Comparison of ENCODE assay signal across 15 cellular contexts in genomic region chr3:117520582-117520981, GRCh38.
A peak's percentile ranks its signal among the peaks of the same experiment; 100 is the strongest.
DNase-seq lines count a peak whose midpoint lies in the region; ATAC-seq, FAIRE-seq and TF ChIP-seq lines count a peak whose summit lies in the region.
"Had no signal": no experiment of that assay in that cellular context is flagged by ENCODE, and none has a peak within 500 bp of the region (broad histone marks: within the 10 kb centered on the region; RNA-seq: fewer than 3 reads in every experiment).

No MANE protein-coding gene starts in this region.

- no peaks in the 10 kb centered on the region for H3K36me3 Mint-ChIP-seq in H9 (ENCODE audit: insufficient read depth in 1 of 3, low read depth in 3 of 3)
- H3K36me3 Mint-ChIP-seq in WTC11 = no peaks in the 10 kb centered on the region
- H3K36me3 Mint-ChIP-seq: CD14-positive monocyte; CD4-positive, alpha-beta memory T cell had no signal

- H3K27ac Mint-ChIP-seq in H9 (peak overlapping the region in 2 of 3 experiments; percentile 18 to 62; a peak in 1 of 7 replicates), WTC11 (no peak overlapping the region)
- H3K27ac Mint-ChIP-seq: CD4-positive, alpha-beta memory T cell had no signal

- CTCF ChIA-PET in WTC11 (lab: Charles Lee) = no interaction called here

- H3K27ac ChIP-seq in H9 (ENCODE audit: insufficient read length, low read depth, low read length) (no peak overlapping the region), mesendoderm (ENCODE audit: low read depth, low read length) (no peak overlapping the region)
- H3K27ac ChIP-seq: BLaER1, GM23248 had no signal

- no peak overlapping the region for H2BK12ac ChIP-seq in H9 (ENCODE audit: insufficient read length, low read depth, low read length)

- H4K20me1 ChIP-seq in H9 (ENCODE audit: control insufficient read depth, insufficient read depth, insufficient read length) = no peaks in the 10 kb centered on the region
- H4K20me1 ChIP-seq: BLaER1 had no signal

- H3K27me3 ChIP-seq in H9 (ENCODE audit: insufficient read depth, low read length) = no peaks in the 10 kb centered on the region
- H3K27me3 ChIP-seq in mesendoderm (ENCODE audit: insufficient read depth, low read length, poor library complexity) = no peaks in the 10 kb centered on the region
- H3K27me3 ChIP-seq: BLaER1 had no signal

- H2AFZ ChIP-seq in H9 (ENCODE audit: low read length) = no peak overlapping the region
- H2AFZ ChIP-seq: GM23248 had no signal

- no peak overlapping the region for H2BK20ac ChIP-seq in H9 (ENCODE audit: low read depth, low read length, poor library complexity, severe bottlenecking)

- no peaks in the 10 kb centered on the region for H3K9me3 Mint-ChIP-seq in H9
- no peaks in the 10 kb centered on the region for H3K9me3 Mint-ChIP-seq in WTC11
- H3K9me3 Mint-ChIP-seq: CD14-positive monocyte had no signal

- H4K5ac ChIP-seq in H9 (ENCODE audit: insufficient read length, low read depth, low read length) (no peak overlapping the region), mesendoderm (ENCODE audit: low read length) (no peak overlapping the region)

- no peak overlapping the region for H3T11ph ChIP-seq in H9 (ENCODE audit: low read length)

- no peak overlapping the region for H2BK15ac ChIP-seq in H9 (ENCODE audit: low read depth, low read length)
- H2BK15ac ChIP-seq in mesendoderm (replicated peaks; ENCODE audit: low read depth) = no peak overlapping the region

- H3K4me2 ChIP-seq in H9 (ENCODE audit: insufficient read depth, insufficient read length, low read length) (no peak overlapping the region), mesendoderm (ENCODE audit: low read length) (no peak overlapping the region)
- H3K4me2 ChIP-seq: BLaER1 had no signal

- H3K9ac ChIP-seq in H9 (ENCODE audit: extremely low read depth, insufficient read length, low read length) = no peak overlapping the region
- H3K9ac ChIP-seq in mesendoderm (ENCODE audit: low read length) = no peak overlapping the region
- H3K9ac ChIP-seq: BLaER1, GM23248 had no signal

- H3K23me2 ChIP-seq in H9 (ENCODE audit: insufficient read length, low read depth, low read length, poor library complexity, severe bottlenecking) = no peaks in the 10 kb centered on the region

- H4K8ac ChIP-seq in H9 (replicated peaks; ENCODE audit: insufficient read length, low read depth, low read length) (no peak overlapping the region), mesendoderm (ENCODE audit: low read depth, low read length) (no peak overlapping the region)

- no peak overlapping the region for H3K4ac ChIP-seq in H9 (ENCODE audit: low read depth, low read length)
- no peak overlapping the region for H3K4ac ChIP-seq in mesendoderm (ENCODE audit: low read depth, low read length)

- no peaks in the 10 kb centered on the region for H3K79me1 ChIP-seq in H9 (ENCODE audit: insufficient read depth, low read depth, low read length, poor library complexity, severe bottlenecking)
- H3K79me1 ChIP-seq in mesendoderm (ENCODE audit: low read length) = no peaks in the 10 kb centered on the region

- no peak overlapping the region for H3K4me3 ChIP-seq in mesendoderm (ENCODE audit: low read length)
- H3K4me3 ChIP-seq: BLaER1, GM23248 had no signal

- no peak overlapping the region for H2BK5ac ChIP-seq in H9 (ENCODE audit: insufficient read length, low read length)
- H2BK5ac ChIP-seq in mesendoderm (ENCODE audit: low read length) = no peak overlapping the region

- DNase-seq in H9 = no peak
- DNase-seq in WTC11 (ENCODE audit: low spot score) = no peak
- peak; percentile 29 for DNase-seq in mesendoderm
- DNase-seq in putamen (ENCODE audit: low spot score) = no peak
- no peak for DNase-seq in H54 (ENCODE audit: insufficient read length, low spot score)
- no peak for DNase-seq in GM12891 (ENCODE audit: insufficient read length, low spot score)
- DNase-seq: 8988T; CD4-positive, alpha-beta memory T cell; DMS153; GDM1; GM23248; H7 had no signal

- no peaks in the 10 kb centered on the region for H3K79me2 ChIP-seq in H9 (ENCODE audit: insufficient read depth, low read length)
- no peaks in the 10 kb centered on the region for H3K79me2 ChIP-seq in mesendoderm (ENCODE audit: control insufficient read depth, insufficient read depth, low read length)

- WGBS in H9 (ENCODE audit: extremely low coverage, insufficient read length, low lambda C conversion rate) = no CpG with 5 or more reads among the region's 4 CpGs
- WGBS in mesendoderm (ENCODE audit: extremely low coverage, insufficient coverage, low lambda C conversion rate) = no CpG with 5 or more reads among the region's 4 CpGs

- H3K23ac ChIP-seq in H9 (ENCODE audit: insufficient read length, low read depth, low read length) (no peak overlapping the region), mesendoderm (ENCODE audit: low read length) (no peak overlapping the region)

- no peak overlapping the region for H3K14ac ChIP-seq in H9 (ENCODE audit: insufficient read depth, low read length)

- H2BK120ac ChIP-seq in H9 (ENCODE audit: low read depth, low read length, poor library complexity, severe bottlenecking) (no peak overlapping the region), mesendoderm (ENCODE audit: low read depth, low read length) (no peak overlapping the region)

- no peaks in the 10 kb centered on the region for H3K36me3 ChIP-seq in mesendoderm (ENCODE audit: control insufficient read depth, insufficient read depth, low read length)
- H3K36me3 ChIP-seq: BLaER1 had no signal

- H3K56ac ChIP-seq in H9 (ENCODE audit: insufficient read length, low read depth, low read length) (no peak overlapping the region), mesendoderm (ENCODE audit: low read length) (no peak overlapping the region)

- H4K91ac ChIP-seq in H9 (ENCODE audit: insufficient read length, low read depth, low read length) = no peak overlapping the region

- no peak overlapping the region for H2AK5ac ChIP-seq in H9 (ENCODE audit: insufficient read length, low read length)
- H2AK5ac ChIP-seq in mesendoderm (ENCODE audit: low read length) = no peak overlapping the region

- H3K4me1 ChIP-seq in H9 (ENCODE audit: insufficient read depth, low read length) (no peaks in the 10 kb centered on the region), mesendoderm (ENCODE audit: control insufficient read depth, low read depth, low read length) (no peaks in the 10 kb centered on the region)
- H3K4me1 ChIP-seq: BLaER1 had no signal

- no peak overlapping the region for H3K4me3 Mint-ChIP-seq in H9
- no peak overlapping the region for H3K4me3 Mint-ChIP-seq in WTC11
- H3K4me3 Mint-ChIP-seq: CD14-positive monocyte; CD4-positive, alpha-beta memory T cell had no signal

- peaks cover 15 to 16% of the 10 kb centered on the region in 2 experiments for H3K4me1 Mint-ChIP-seq in H9
- peaks cover 21% of the 10 kb centered on the region for H3K4me1 Mint-ChIP-seq in WTC11
- H3K4me1 Mint-ChIP-seq: CD4-positive, alpha-beta memory T cell had no signal

- H3K9me3 ChIP-seq in H9 (ENCODE audit: control insufficient read depth, low read depth, low read length) = no peaks in the 10 kb centered on the region
- H3K9me3 ChIP-seq: BLaER1 had no signal

- no peak overlapping the region for H3K18ac ChIP-seq in H9 (ENCODE audit: insufficient read length, low read depth, low read length)
- no peak overlapping the region for H3K18ac ChIP-seq in mesendoderm (ENCODE audit: low read length)

- FAIRE-seq in H54 (lab: Jason Lieb, UNC) (no peak), GM12891 (lab: Jason Lieb, UNC) (no peak)

- TF ChIP-seq POLR2A in H54 (IDR thresholded peaks at IDR 0.05; ENCODE audit: low read depth, low read length) (no peak), GM12891 (IDR thresholded peaks at IDR 0.05; ENCODE audit: low read depth, low read length) (no peak)

- H3K27me3 Mint-ChIP-seq in H9 (ENCODE audit: low read depth) (no peaks in the 10 kb centered on the region), WTC11 (ENCODE audit: low read depth) (no peaks in the 10 kb centered on the region)
- H3K27me3 Mint-ChIP-seq: CD4-positive, alpha-beta memory T cell had no signal

- peak; percentile 53; the same call in 1 of the 2 replicates for ATAC-seq in WTC11
- no peak for ATAC-seq in GM21717 (IDR thresholded peaks at IDR 0.05; ENCODE audit: unreplicated experiment)

- TF ChIP-seq CTCF in H9 (conservative IDR thresholded peaks at IDR 0.05) (no peak), WTC11 (IDR thresholded peaks at IDR 0.05) (no peak)

- POLR2A ChIA-PET in WTC11 (lab: Charles Lee) = no interaction called here

TF ChIP-seq in WTC11, 78 proteins besides CTCF, POLR2A, EP300 and RAD21 (continues in another document):
- no peak for TF ChIP-seq ZNF512 (CRISPR knock-in tag; IDR thresholded peaks at IDR 0.05; ENCODE audit: borderline replicate concordance)
- no peak for TF ChIP-seq SMAD4 (CRISPR knock-in tag; IDR thresholded peaks at IDR 0.05)

TF ChIP-seq in GM12891, 5 proteins besides CTCF, POLR2A, EP300 and RAD21:
- no peak for TF ChIP-seq POLR2AphosphoS5 (IDR thresholded peaks at IDR 0.05; ENCODE audit: low read depth, low read length)
- no peak for TF ChIP-seq POU2F2 (IDR thresholded peaks at IDR 0.05; ENCODE audit: low read depth, low read length)
- TF ChIP-seq PAX5 (IDR thresholded peaks at IDR 0.05; ENCODE audit: insufficient read depth, low read length, severe bottlenecking) = no peak
- no peak for TF ChIP-seq TAF1 (IDR thresholded peaks at IDR 0.05; ENCODE audit: low read depth, low read length)
- no peak for TF ChIP-seq SPI1 (IDR thresholded peaks at IDR 0.05; ENCODE audit: low read depth, low read length)
